5 cellular contexts compared by ENCODE assay signal in genomic region chr1:47457547-47457946, GRCh38. TPM values are rescaled to one million over a fixed set of nuclear protein-coding genes. Genes with fewer than 3 reads are reported as not detected.
"Had no signal": no experiment of that assay in that cellular context is flagged by ENCODE, and none has a peak within 500 bp of the region (broad histone marks: within the 10 kb centered on the region; RNA-seq: fewer than 3 reads in every experiment).

No MANE protein-coding gene starts in this region.

RNA-seq across cellular contexts. Expression of gene FOXE3, which starts 41.5 kb away (rescaled TPM):
- total RNA-seq: HepG2, HT-29, HT1080, IMR-90 had no signal
- polyA plus RNA-seq: HepG2, IgD-negative memory B cell had no signal
